27 cellular contexts compared by ENCODE assay signal in genomic region chr3:58591496-58592133, GRCh38. TPM values are rescaled to one million over a fixed set of nuclear protein-coding genes. Genes with fewer than 3 reads are reported as not detected.
"Had no signal": no experiment of that assay in that cellular context is flagged by ENCODE, and none has a peak within 500 bp of the region (broad histone marks: within the 10 kb centered on the region; RNA-seq: fewer than 3 reads in every experiment).

No MANE protein-coding gene starts in this region.

- H3K4me3 ChIP-seq: hepatocyte, left ventricle myocardium inferior, sigmoid colon, smooth muscle cell, thoracic aorta had no signal

- H3K27me3 Mint-ChIP-seq: brain had no signal

- H3K4me1 Mint-ChIP-seq: immature natural killer cell had no signal

- H3K9me3 ChIP-seq: left ventricle myocardium inferior, sigmoid colon, thoracic aorta had no signal

- H3K36me3 Mint-ChIP-seq: activated naive CD8-positive, alpha-beta T cell; brain; immature natural killer cell; naive thymus-derived CD8-positive, alpha-beta T cell; stimulated activated naive B cell treated with anti-CD40 and anti-IgM and Interleukin-4, amounts not matched to agents 10 μg/mL and 1 μg/mL and 100 μg/mL, for 72 hours; type B pancreatic cell had no signal

- H3K79me2 ChIP-seq: hepatocyte had no signal

- H2AFZ ChIP-seq: hepatocyte had no signal

- ATAC-seq: naive thymus-derived CD8-positive, alpha-beta T cell had no signal

- H3K9me3 Mint-ChIP-seq: activated CD4-positive, alpha-beta memory T cell treated with anti-CD3 and anti-CD28 coated beads, Interleukin-2, amount 10 ng/mL, durations not matched to agents 7 days and 5 days; activated T-helper 1 cell treated with anti-CD3 and anti-CD28 coated beads, Interleukin-12 subunit alpha, Interleukin-12 subunit beta, Interleukin-2, Interleukin-4 antibody, amounts not matched to agents 30 ng/mL and 10 ng/mL and 1 ng/mL, durations not matched to agents 14 hours and 24 hours and 36 hours; dendritic cell treated with granulocyte-macrophage colony-stimulating factor and Interleukin-4, amounts not matched to agents 40 ng/mL and 50 ng/mL, for 4 days; naive thymus-derived CD8-positive, alpha-beta T cell; stimulated activated naive B cell treated with anti-CD40 and anti-IgM and Interleukin-4, amounts not matched to agents 10 μg/mL and 1 μg/mL and 100 μg/mL, for 72 hours had no signal

- H3K27ac ChIP-seq: hepatocyte, left ventricle myocardium inferior, sigmoid colon, thoracic aorta had no signal

- H3K4me2 ChIP-seq: hepatocyte, smooth muscle cell had no signal

- H3K36me3 ChIP-seq: left ventricle myocardium inferior, sigmoid colon, thoracic aorta had no signal

- DNase-seq: activated CD4-positive, alpha-beta memory T cell treated with anti-CD3 and anti-CD28 coated beads, Interleukin-2, amount 10 ng/mL, durations not matched to agents 7 days and 5 days; activated CD4-positive, alpha-beta T cell treated with anti-CD3 and anti-CD28 coated beads for 48 hours; activated CD4-positive, CD25-positive, alpha-beta regulatory T cell; activated gamma-delta T cell treated with Interleukin-2 at 50 U/mL for 16 hours; caudate nucleus; effector CD8-positive, alpha-beta T cell; glutamatergic neuron; immature natural killer cell; kidney glomerular epithelial cell; left ventricle myocardium inferior; naive thymus-derived CD8-positive, alpha-beta T cell; retina; sigmoid colon; stimulated activated CD4-positive, alpha-beta T cell treated with anti-CD3 and anti-CD28 coated beads, Interleukin-15, amount 100 ng/mL, for 24 hours; stimulated activated naive B cell treated with anti-CD40 and anti-IgM and Interleukin-4, amounts not matched to agents 10 μg/mL and 1 μg/mL and 100 μg/mL, for 72 hours; T-helper 9 cell had no signal

- H3K4me3 Mint-ChIP-seq: activated CD4-positive, alpha-beta memory T cell treated with anti-CD3 and anti-CD28 coated beads, Interleukin-2, amount 10 ng/mL, durations not matched to agents 7 days and 5 days; activated naive CD8-positive, alpha-beta T cell; activated T-helper 1 cell treated with anti-CD3 and anti-CD28 coated beads, Interleukin-12 subunit alpha, Interleukin-12 subunit beta, Interleukin-2, Interleukin-4 antibody, amounts not matched to agents 30 ng/mL and 10 ng/mL and 1 ng/mL, durations not matched to agents 14 hours and 24 hours and 36 hours; brain; dendritic cell treated with granulocyte-macrophage colony-stimulating factor and Interleukin-4, amounts not matched to agents 40 ng/mL and 50 ng/mL, for 4 days; immature natural killer cell; naive thymus-derived CD8-positive, alpha-beta T cell; stimulated activated naive B cell treated with anti-CD40 and anti-IgM and Interleukin-4, amounts not matched to agents 10 μg/mL and 1 μg/mL and 100 μg/mL, for 72 hours; type B pancreatic cell had no signal

- H3K27ac Mint-ChIP-seq: activated CD4-positive, alpha-beta memory T cell treated with anti-CD3 and anti-CD28 coated beads, Interleukin-2, amount 10 ng/mL, durations not matched to agents 7 days and 5 days; activated naive CD8-positive, alpha-beta T cell; activated T-helper 1 cell treated with anti-CD3 and anti-CD28 coated beads, Interleukin-12 subunit alpha, Interleukin-12 subunit beta, Interleukin-2, Interleukin-4 antibody, amounts not matched to agents 30 ng/mL and 10 ng/mL and 1 ng/mL, durations not matched to agents 14 hours and 24 hours and 36 hours; dendritic cell treated with granulocyte-macrophage colony-stimulating factor and Interleukin-4, amounts not matched to agents 40 ng/mL and 50 ng/mL, for 4 days; immature natural killer cell; naive thymus-derived CD8-positive, alpha-beta T cell; progenitor cell of endocrine pancreas; stimulated activated naive B cell treated with anti-CD40 and anti-IgM and Interleukin-4, amounts not matched to agents 10 μg/mL and 1 μg/mL and 100 μg/mL, for 72 hours; type B pancreatic cell had no signal

RNA-seq across cellular contexts. Expression of gene FAM107A, which starts 14.4 kb away (rescaled TPM):
- total RNA-seq: activated CD4-positive, alpha-beta memory T cell treated with anti-CD3 and anti-CD28 coated beads, Interleukin-2, amount 10 ng/mL, durations not matched to agents 7 days and 5 days; activated T-helper 1 cell treated with anti-CD3 and anti-CD28 coated beads, Interleukin-12 subunit alpha, Interleukin-12 subunit beta, Interleukin-2, Interleukin-4 antibody, amounts not matched to agents 30 ng/mL and 10 ng/mL and 1 ng/mL, durations not matched to agents 14 hours and 24 hours and 36 hours; naive thymus-derived CD8-positive, alpha-beta T cell; osteocyte; progenitor cell of endocrine pancreas; smooth muscle cell; T-helper 1 cell treated with Interleukin-12 subunit alpha and Interleukin-12 subunit beta and Interleukin-4 antibody, amounts not matched to agents 30 ng/mL and 1 ng/mL, for 36 hours had no signal
- polyA plus RNA-seq: immature natural killer cell; naive thymus-derived CD8-positive, alpha-beta T cell; smooth muscle cell had no signal

RNA-seq across cellular contexts. Expression of gene ACOX2, which starts 54.6 kb away (rescaled TPM):
- total RNA-seq: activated CD4-positive, alpha-beta memory T cell treated with anti-CD3 and anti-CD28 coated beads, Interleukin-2, amount 10 ng/mL, durations not matched to agents 7 days and 5 days; activated T-helper 1 cell treated with anti-CD3 and anti-CD28 coated beads, Interleukin-12 subunit alpha, Interleukin-12 subunit beta, Interleukin-2, Interleukin-4 antibody, amounts not matched to agents 30 ng/mL and 10 ng/mL and 1 ng/mL, durations not matched to agents 14 hours and 24 hours and 36 hours; naive thymus-derived CD8-positive, alpha-beta T cell; T-helper 1 cell treated with Interleukin-12 subunit alpha and Interleukin-12 subunit beta and Interleukin-4 antibody, amounts not matched to agents 30 ng/mL and 1 ng/mL, for 36 hours had no signal
- polyA plus RNA-seq: immature natural killer cell; naive thymus-derived CD8-positive, alpha-beta T cell had no signal
